23 cellular contexts compared by ENCODE assay signal in genomic region chr10:4781955-4782354, GRCh38. TPM values are rescaled to one million over a fixed set of nuclear protein-coding genes. Genes with fewer than 3 reads are reported as not detected.
DNase-seq lines count a peak whose midpoint lies in the region; ATAC-seq and TF ChIP-seq lines count a peak whose summit lies in the region.
"Had no signal": no experiment of that assay in that cellular context is flagged by ENCODE, and none has a peak within 500 bp of the region (broad histone marks: within the 10 kb centered on the region; RNA-seq: fewer than 3 reads in every experiment).

No MANE protein-coding gene starts in this region.

- H3K4me2 ChIP-seq in mammary epithelial cell (ENCODE audit: insufficient read depth, low read depth, low read length) (no peak overlapping the region), smooth muscle cell (no peak overlapping the region)

- H4K20me1 ChIP-seq in mammary epithelial cell (ENCODE audit: insufficient read depth, low read length) (no peaks in the 10 kb centered on the region), smooth muscle cell (ENCODE audit: low read depth) (no peaks in the 10 kb centered on the region)

- H3K27ac Mint-ChIP-seq in MCF 10A (ENCODE audit: low read depth, unreplicated experiment) = no peak overlapping the region
- H3K27ac Mint-ChIP-seq: CD4-positive, alpha-beta memory T cell had no signal

- no peak overlapping the region for H3K9ac ChIP-seq in mammary epithelial cell (ENCODE audit: insufficient read depth, low read length)
- H3K9ac ChIP-seq in smooth muscle cell (ENCODE audit: low read depth) = no peak overlapping the region
- H3K9ac ChIP-seq: GM23248 had no signal

- H3K27ac ChIP-seq in mammary epithelial cell (ENCODE audit: insufficient read depth, low read depth, low read length) (no peak overlapping the region), smooth muscle cell (ENCODE audit: low read depth) (no peak overlapping the region), stomach (no peak overlapping the region)
- H3K27ac ChIP-seq: GM23248, HL-60, Peyer's patch had no signal

- H3K79me2 ChIP-seq in mammary epithelial cell (ENCODE audit: insufficient read depth, low read length) = no peaks in the 10 kb centered on the region
- H3K79me2 ChIP-seq in smooth muscle cell (ENCODE audit: low read depth) = no peaks in the 10 kb centered on the region

- POLR2A ChIA-PET in MCF 10A (lab: Yijun Ruan, JAX) = no interaction called here

- dilution Hi-C loops in mammary epithelial cell (cut with HindIII; ENCODE audit: low sequenced_read_pairs) = no loop called here

- H3K4me1 ChIP-seq in mammary epithelial cell (ENCODE audit: insufficient read depth, low read length) (peaks cover 13% of the 10 kb centered on the region), smooth muscle cell (ENCODE audit: low read depth) (no peaks in the 10 kb centered on the region), stomach (no peaks in the 10 kb centered on the region)
- H3K4me1 ChIP-seq: Peyer's patch had no signal

- TF ChIP-seq EP300 in stomach (IDR thresholded peaks at IDR 0.05) = no peak

- TF ChIP-seq POLR2A in stomach (IDR thresholded peaks at IDR 0.05) = no peak

- H3K4me1 Mint-ChIP-seq in MCF 10A (ENCODE audit: insufficient read depth, unreplicated experiment) = peaks cover 7% of the 10 kb centered on the region
- H3K4me1 Mint-ChIP-seq: CD4-positive, alpha-beta memory T cell had no signal

- H3F3A ChIP-seq in smooth muscle cell (ENCODE audit: low read depth) = no peaks in the 10 kb centered on the region

- H3K27me3 ChIP-seq in mammary epithelial cell (ENCODE audit: insufficient read depth, low read length) (no peaks in the 10 kb centered on the region), smooth muscle cell (ENCODE audit: low read depth) (no peaks in the 10 kb centered on the region), stomach (peaks cover 0 to 3% (median 0%) of the 10 kb centered on the region in 3 donors)
- H3K27me3 ChIP-seq: MG63, Peyer's patch had no signal

- no peak overlapping the region for H3K4me3 Mint-ChIP-seq in MCF 10A (ENCODE audit: unreplicated experiment)
- H3K4me3 Mint-ChIP-seq: CD4-positive, alpha-beta memory T cell had no signal

- 76% methylated on average over 3 of the region's 3 CpGs for WGBS in mammary epithelial cell (ENCODE audit: low coverage, missing lambda C conversion rate)
- 92% methylated on average over 3 of the region's 3 CpGs for WGBS in smooth muscle cell (ENCODE audit: low lambda C conversion rate)
- WGBS in stomach, 5 donors = 45 to 87% (median 66%) methylated on average over 3 of the region's 3 CpGs

- no peak for ATAC-seq in GM21528 (IDR thresholded peaks at IDR 0.05; ENCODE audit: low FRiP score, unreplicated experiment)

- H3K4me3 ChIP-seq in mammary epithelial cell (replicated peaks in 1 of 3; ENCODE audit: insufficient read depth in 1 of 3, low read depth in 2 of 3, low read length in 3 of 3) (no peak overlapping the region), epithelial cell of esophagus (ENCODE audit: low read length) (no peak overlapping the region), smooth muscle cell (no peak overlapping the region), stomach (no peak overlapping the region)
- H3K4me3 ChIP-seq: GM23248, HAP-1, MG63, Peyer's patch had no signal

- H3K36me3 Mint-ChIP-seq in MCF 10A (ENCODE audit: insufficient read depth, unreplicated experiment) = no peaks in the 10 kb centered on the region
- H3K36me3 Mint-ChIP-seq: CD4-positive, alpha-beta memory T cell had no signal

- no peaks in the 10 kb centered on the region for H3K27me3 Mint-ChIP-seq in MCF 10A (ENCODE audit: insufficient read depth, unreplicated experiment)

- intact Hi-C loops in mammary epithelial cell (cut with micrococcal nuclease) = no loop called here
- intact Hi-C loops in MCF 10A (cut with micrococcal nuclease) = no loop called here
- intact Hi-C loops in stomach (cut with DNase I; ENCODE audit: low total_unique reads) = no loop called here

- H2AFZ ChIP-seq in mammary epithelial cell (ENCODE audit: low read depth, low read length) (peak overlapping the region; percentile 27), smooth muscle cell (ENCODE audit: low read depth) (no peak overlapping the region)
- H2AFZ ChIP-seq: GM23248 had no signal

- peaks cover 7% of the 10 kb centered on the region for H3K9me3 Mint-ChIP-seq in MCF 10A (ENCODE audit: unreplicated experiment)
- H3K9me3 Mint-ChIP-seq: CD4-positive, alpha-beta memory T cell had no signal

- CTCF ChIA-PET in mammary epithelial cell (lab: Charles Lee; ENCODE audit: low non-redundant PET) = no interaction called here
- CTCF ChIA-PET in MCF 10A (lab: Yijun Ruan, JAX) = interaction anchor here (1.1 to 1.3 kb wide), 3 partner anchors 10 to 15 kb away, joined by 4 read pairs; no protein-coding TSS in a partner anchor

- TF ChIP-seq CTCF in mammary epithelial cell (conservative IDR thresholded peaks at IDR 0.05 in 1 of 2, IDR thresholded peaks at IDR 0.05 in 1 of 2; ENCODE audit: extremely low read depth in 1 of 2, insufficient read depth in 1 of 2, low read depth in 1 of 2, low read length in 2 of 2) (no peak), MCF 10A (IDR thresholded peaks at IDR 0.05; ENCODE audit: unreplicated experiment) (no peak), epithelial cell of esophagus (IDR thresholded peaks at IDR 0.05; ENCODE audit: insufficient read depth, low read depth, low read length, missing control alignments) (no peak), smooth muscle cell (IDR thresholded peaks at IDR 0.05; ENCODE audit: borderline replicate concordance, insufficient read depth, poor library complexity, severe bottlenecking) (no peak), stomach (IDR thresholded peaks at IDR 0.05) (no peak)

- H3K36me3 ChIP-seq in mammary epithelial cell (ENCODE audit: insufficient read depth, low read length) (no peaks in the 10 kb centered on the region), smooth muscle cell (ENCODE audit: low read depth) (no peaks in the 10 kb centered on the region), stomach (no peaks in the 10 kb centered on the region)
- H3K36me3 ChIP-seq: HAP-1, MG63, Peyer's patch had no signal

- DNase-seq in mammary epithelial cell (peak; percentile 40), MCF 10A (ENCODE audit: unreplicated experiment) (no peak), epithelial cell of esophagus (ENCODE audit: low read depth) (peak; percentile 54), kidney glomerular epithelial cell (lab: John Stamatoyannopoulos, UW) (peak; percentile 87), smooth muscle cell (lab: John Stamatoyannopoulos, UW; ENCODE audit: unreplicated experiment) (no peak), amygdala (lab: John Stamatoyannopoulos, UW) (no peak), stomach (no peak)
- DNase-seq: CD4-positive, alpha-beta memory T cell; DMS79 treated with DMSO at 0.1 percent for 48 hours; GM23248; Karpas-422; MG63; NCI-H1092; NCI-H146; NCI-H2081; Peyer's patch; Right ventricle myocardium superior had no signal

- in situ Hi-C loops in mammary epithelial cell (cut with MboI; ENCODE audit: low sequenced_read_pairs in 2 of 2) = loop anchor here (25.0 kb wide), 2 partner anchors 1570 to 1595 kb away; no protein-coding TSS in a partner anchor

- BruUV-seq in mammary epithelial cell (replicated peaks; lab: Mats Ljungman, UMichigan) (no TSS peak), MCF 10A (replicated peaks; lab: Mats Ljungman, UMichigan) (no TSS peak)

- H3K9me3 ChIP-seq in mammary epithelial cell (replicated peaks; ENCODE audit: insufficient read depth, low read length) = peaks cover 3% of the 10 kb centered on the region
- H3K9me3 ChIP-seq in smooth muscle cell (replicated peaks; ENCODE audit: low read depth) = no peaks in the 10 kb centered on the region
- H3K9me3 ChIP-seq in stomach = no peaks in the 10 kb centered on the region
- H3K9me3 ChIP-seq: HAP-1, Peyer's patch had no signal

RNA-seq across cellular contexts. Expression of gene AKR1E2, which starts 44.1 kb away (rescaled TPM):
- total RNA-seq in mammary epithelial cell (10 to 100 TPM in 1 of 2 donors, 1 to 10 TPM in 1; 9.8 to 20.5 TPM), MCF 10A (2022) (0.29 TPM in 1 of 2 replicates, not detected in the other), smooth muscle cell (3.2 and 7.2 TPM in 2 replicates), stomach (10 to 100 TPM in 1 of 5 donors, 1 to 10 TPM in 3, not detected in 1; 2.3 to 16.7 (median 5.2) TPM)
- polyA plus RNA-seq in mammary epithelial cell (not detected), smooth muscle cell (2.3 and 3.0 TPM in 2 replicates), stomach (1 to 10 TPM in 2 of 3 donors, not detected in 1; 1.9 to 2.1 TPM)
- not detected for polyA minus RNA-seq in mammary epithelial cell
- total RNA-seq: A172, HT1080, NCI-H460 had no signal

Comparison
In these comparisons a context has a peak if more than half of its experiments do, and no peak if none do; other contexts are left out.
1. DNase-seq: peak in mammary epithelial cell (single experiment), epithelial cell of esophagus (single experiment) and kidney glomerular epithelial cell (single experiment); none in MCF 10A (single experiment), smooth muscle cell (single experiment), amygdala (0 of 56) and stomach (single experiment).